12 cellular contexts compared by ENCODE assay signal in the genomic region with DNA sequence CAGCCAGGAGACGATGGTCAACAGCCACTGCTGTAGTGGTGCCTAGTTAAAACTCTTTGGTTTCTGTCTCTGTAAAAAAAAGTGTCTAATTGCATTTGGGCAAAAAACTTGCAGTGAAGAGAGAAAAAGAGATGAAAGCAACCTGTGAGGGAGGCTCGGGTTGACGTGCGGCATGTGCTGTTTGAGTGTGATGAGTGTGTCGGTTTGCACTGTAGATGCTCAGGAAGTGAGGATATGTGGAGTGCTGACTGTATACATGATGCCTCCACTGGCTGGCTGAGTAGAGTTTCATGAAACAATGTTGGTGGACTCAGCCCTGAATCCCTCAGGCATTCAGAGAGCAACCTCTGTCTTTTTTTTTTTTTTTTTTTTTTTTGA. TPM values are rescaled to one million over a fixed set of nuclear protein-coding genes. Genes with fewer than 3 reads are reported as not detected.
DNase-seq lines count a peak whose midpoint lies in the region; ATAC-seq and TF ChIP-seq lines count a peak whose summit lies in the region.
"Had no signal": no experiment of that assay in that cellular context is flagged by ENCODE, and none has a peak within 500 bp of the region (broad histone marks: within the 10 kb centered on the region; RNA-seq: fewer than 3 reads in every experiment).

No MANE protein-coding gene starts in this region.

- H3K9ac ChIP-seq in GM23248: peak overlapping the region; percentile 46; the same call in 1 of the 2 replicates

- 53 to 55% methylated on average over 5 of the region's 5 CpGs for WGBS in GM23248 (ENCODE audit: low coverage in 1 of 2, low lambda C conversion rate in 2 of 2, missing lambda C conversion rate in 2 of 2), 2 experiments
- 71 to 83% (median 76%) methylated on average over 5 of the region's 5 CpGs for WGBS in spleen, 5 donors

- H3K4me3 ChIP-seq in GM23248 (no peak overlapping the region), spleen (no peak overlapping the region)
- H3K4me3 ChIP-seq: cardiac muscle cell, lung had no signal

- no peaks in the 10 kb centered on the region for H3K27me3 Mint-ChIP-seq in activated naive CD8-positive, alpha-beta T cell treated with anti-CD3 and anti-CD28 coated beads, Interleukin-2, amount 50 U/mL, for 24 hours

- intact Hi-C loops in spleen (cut with DNase I; ENCODE audit: low total_unique reads): no loop called here

- H3K4me1 Mint-ChIP-seq in activated naive CD8-positive, alpha-beta T cell treated with anti-CD3 and anti-CD28 coated beads, Interleukin-2, amount 50 U/mL, for 24 hours: peaks cover 54% of the 10 kb centered on the region

- no peaks in the 10 kb centered on the region for H3K36me3 Mint-ChIP-seq in activated naive CD8-positive, alpha-beta T cell treated with anti-CD3 and anti-CD28 coated beads, Interleukin-2, amount 50 U/mL, for 24 hours (ENCODE audit: low read depth)

- peak overlapping the region; percentile 65 for H3K4me2 ChIP-seq in GM23248 (ENCODE audit: unreplicated experiment)

- H3K9me2 ChIP-seq in GM23248 (ENCODE audit: insufficient read depth): no peaks in the 10 kb centered on the region

- H3K27me3 ChIP-seq in GM23248 (replicated peaks; ENCODE audit: insufficient read depth) (no peaks in the 10 kb centered on the region), spleen (replicated peaks in 1 of 7) (no peaks in the 10 kb centered on the region)
- H3K27me3 ChIP-seq: cardiac muscle cell had no signal

- no peaks in the 10 kb centered on the region for H3K9me3 Mint-ChIP-seq in activated naive CD8-positive, alpha-beta T cell treated with anti-CD3 and anti-CD28 coated beads, Interleukin-2, amount 50 U/mL, for 24 hours

- no peaks in the 10 kb centered on the region for H3K36me3 ChIP-seq in GM23248 (ENCODE audit: low read depth)
- H3K36me3 ChIP-seq in spleen: no peaks in the 10 kb centered on the region
- H3K36me3 ChIP-seq: cardiac muscle cell had no signal

- no peaks in the 10 kb centered on the region for H4K20me1 ChIP-seq in GM23248 (ENCODE audit: insufficient read depth)

- in situ Hi-C loops in GM23248 (cut with MboI): no loop called here

- DNase-seq in GM23248 (peak; percentile 71), mesenteric fat pad (ENCODE audit: low spot score) (no peak), spleen (no peak), NCI-H1092 treated with DMSO at 0.1 percent for 48 hours (lab: John Stamatoyannopoulos, UW) (no peak)
- DNase-seq in activated CD4-positive, alpha-beta T cell treated with anti-CD3 and anti-CD28 coated beads for 4 hours: peak; percentile 29 to 35
- DNase-seq in activated naive CD8-positive, alpha-beta T cell treated with anti-CD3 and anti-CD28 coated beads, Interleukin-2, amount 50 U/mL, for 24 hours: peak; percentile 42
- DNase-seq in stimulated activated CD4-positive, alpha-beta T cell treated with anti-CD3 and anti-CD28 coated beads, Interleukin-4, amount 100 ng/mL, for 1 hour: peak; percentile 35
- DNase-seq: hypothalamus, Karpas-422 had no signal

- no peak for TF ChIP-seq POLR2A in spleen (IDR thresholded peaks at IDR 0.05)

- no peak for TF ChIP-seq CTCF in spleen (IDR thresholded peaks at IDR 0.05 in 8 of 11, conservative IDR thresholded peaks at IDR 0.05 in 3 of 11)

- H2AFZ ChIP-seq in GM23248: no peak overlapping the region

- H3K4me3 Mint-ChIP-seq in activated naive CD8-positive, alpha-beta T cell treated with anti-CD3 and anti-CD28 coated beads, Interleukin-2, amount 50 U/mL, for 24 hours: peak overlapping the region; percentile 18

- ATAC-seq in activated naive CD8-positive, alpha-beta T cell treated with anti-CD3 and anti-CD28 coated beads, Interleukin-2, amount 50 U/mL, for 24 hours: peak; percentile 57
- ATAC-seq in GM21576 (IDR thresholded peaks at IDR 0.05; ENCODE audit: unreplicated experiment): no peak

- no peaks in the 10 kb centered on the region for H3K9me3 ChIP-seq in GM23248 (ENCODE audit: low read depth)
- H3K9me3 ChIP-seq in spleen: peaks cover 0 to 4% (median 0%) of the 10 kb centered on the region in 8 donors

- H3K27ac ChIP-seq in GM23248: peak overlapping the region; percentile 96
- peak overlapping the region in 3 of 8 donors; percentile 7 to 42 (median 15) for H3K27ac ChIP-seq in spleen
- H3K27ac ChIP-seq: cardiac muscle cell had no signal

- peaks cover 23% of the 10 kb centered on the region for H3K4me1 ChIP-seq in GM23248 (ENCODE audit: insufficient read depth)
- H3K4me1 ChIP-seq in spleen: peaks cover 7 to 30% (median 18%) of the 10 kb centered on the region in 6 donors

- peaks cover 16% of the 10 kb centered on the region for H3F3A ChIP-seq in GM23248 (ENCODE audit: insufficient read depth)

- H3K27ac Mint-ChIP-seq in activated naive CD8-positive, alpha-beta T cell treated with anti-CD3 and anti-CD28 coated beads, Interleukin-2, amount 50 U/mL, for 24 hours: peak overlapping the region; percentile 85

- peaks cover 14% of the 10 kb centered on the region for H3K79me2 ChIP-seq in GM23248 (ENCODE audit: insufficient read depth)

RNA-seq across cellular contexts. Expression of a gene that starts 4.3 kb away (rescaled TPM):
- 73.3 and 84.6 TPM in 2 replicates for total RNA-seq in GM23248 (2014; rRNA removed; shearing (Covaris generic))
- polyA plus RNA-seq in GM23248 (2016; fragmentation: Nextera tagmentation; extraction: Ambion mirVana) (111 and 114 TPM in 2 replicates), spleen (10 to 100 TPM; 50.0 to 70.0 (median 66.1) TPM)
- total RNA-seq in mesenteric fat pad (25.7 TPM), spleen (10 to 100 TPM; 25.6 to 49.9 (median 32.4) TPM)

RNA-seq across cellular contexts. Expression of a gene that starts 56.0 kb away (rescaled TPM):
- 1.4 TPM in 1 of 2 replicates, not detected in the other for total RNA-seq in GM23248 (2014; rRNA removed; shearing (Covaris generic))
- polyA plus RNA-seq in GM23248 (2016; fragmentation: Nextera tagmentation; extraction: Ambion mirVana): 0.25 and 0.47 TPM in 2 replicates
- total RNA-seq in mesenteric fat pad: 0.55 TPM
- 10 to 100 TPM in 2 of 7 donors, 1 to 10 TPM in 5; 4.5 to 11.8 (median 7.0) TPM for total RNA-seq in spleen
- 1 to 10 TPM; 1.5 to 6.5 (median 2.8) TPM for polyA plus RNA-seq in spleen

Comparison
In these comparisons a context has a peak if more than half of its experiments do, and no peak if none do; other contexts are left out.
1. DNase-seq: peak in GM23248 (single experiment), activated CD4-positive, alpha-beta T cell treated with anti-CD3 and anti-CD28 coated beads for 4 hours (2 of 2), activated naive CD8-positive, alpha-beta T cell treated with anti-CD3 and anti-CD28 coated beads, Interleukin-2, amount 50 U/mL, for 24 hours (single experiment) and stimulated activated CD4-positive, alpha-beta T cell treated with anti-CD3 and anti-CD28 coated beads, Interleukin-4, amount 100 ng/mL, for 1 hour (single experiment); none in mesenteric fat pad (single experiment), spleen (single experiment) and NCI-H1092 treated with DMSO at 0.1 percent for 48 hours (single experiment).